In the genomic region with DNA sequence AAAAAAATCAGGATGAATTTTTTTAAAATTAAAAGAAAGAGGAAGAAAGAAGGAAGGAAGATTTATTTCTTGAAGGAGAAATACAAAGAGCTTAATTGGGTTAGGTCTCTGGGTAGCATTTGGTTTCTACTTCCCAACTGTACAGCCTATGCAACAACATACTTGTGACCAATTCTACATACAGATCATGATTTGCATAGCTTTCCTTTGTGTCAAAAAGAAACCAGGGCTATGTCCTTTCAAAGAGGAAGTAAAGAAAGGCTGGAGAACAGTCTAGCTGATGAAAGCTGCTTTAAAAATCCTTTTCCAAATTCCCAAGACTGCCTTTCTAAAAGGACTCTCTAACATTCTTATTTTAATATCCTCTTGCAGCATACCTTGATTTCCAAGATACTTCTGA, we compare ENCODE assay signal across 9 cellular contexts. TPM values are rescaled to one million over a fixed set of nuclear protein-coding genes. Genes with fewer than 3 reads are reported as not detected.
A peak's percentile ranks its signal among the peaks of the same experiment; 100 is the strongest.
DNase-seq lines count a peak whose midpoint lies in the region; ATAC-seq, FAIRE-seq and TF ChIP-seq lines count a peak whose summit lies in the region.
"Had no signal": no experiment of that assay in that cellular context is flagged by ENCODE, and none has a peak within 500 bp of the region (broad histone marks: within the 10 kb centered on the region; RNA-seq: fewer than 3 reads in every experiment).

No MANE protein-coding gene starts in this region.

- H3K9ac ChIP-seq in astrocyte (ENCODE audit: low read length): no peak overlapping the region

- peak; percentile 99 for ATAC-seq in GM19395 (IDR thresholded peaks at IDR 0.05; ENCODE audit: unreplicated experiment)
- peak; percentile 98 for ATAC-seq in HG03097 (IDR thresholded peaks at IDR 0.05; ENCODE audit: low FRiP score, unreplicated experiment)

- H3K9me3 ChIP-seq in astrocyte (ENCODE audit: insufficient read depth, low read depth, low read length) (no peaks in the 10 kb centered on the region), PC-9 (ENCODE audit: insufficient read depth, low read depth) (no peaks in the 10 kb centered on the region)

- no peaks in the 10 kb centered on the region for H3K27me3 Mint-ChIP-seq in astrocyte (ENCODE audit: low read depth, unreplicated experiment)

- no peak overlapping the region for H3K4me3 Mint-ChIP-seq in astrocyte (ENCODE audit: unreplicated experiment)

- H3K4me2 ChIP-seq in astrocyte (ENCODE audit: low read length) (no peak overlapping the region), PC-9 (no peak overlapping the region)

- CTCF ChIA-PET in PC-9 (lab: Charles Lee): no interaction called here

- DNase-seq in AG20443 (ENCODE audit: low spot score): peak; percentile 48
- peak; percentile 67 for DNase-seq in astrocyte (ENCODE audit: low read depth)
- DNase-seq in activated CD8-positive, alpha-beta memory T cell treated with anti-CD3 and anti-CD28 coated beads, Interleukin-2, amount 50 U/mL, for 4 hours: no peak
- DNase-seq in activated T-cell treated with anti-CD3 and anti-CD28 coated beads, Interleukin-2, amount 50 U/mL, for 48 hours: no peak
- no peak for DNase-seq in PC-9
- no peak for DNase-seq in GOT3 (lab: John Stamatoyannopoulos, UW)
- DNase-seq: NCI-H187 treated with DMSO at 0.1 percent for 48 hours had no signal

- TF ChIP-seq CTCF in astrocyte (IDR thresholded peaks at IDR 0.05; ENCODE audit: insufficient read depth, low read depth, low read length): no peak
- no peak for TF ChIP-seq CTCF in PC-9 (conservative IDR thresholded peaks at IDR 0.05)

- H3K9me2 ChIP-seq in PC-9 (ENCODE audit: insufficient read depth): no peaks in the 10 kb centered on the region

- H3K27ac Mint-ChIP-seq in astrocyte (ENCODE audit: unreplicated experiment): peak overlapping the region; percentile 92

- peaks cover 2% of the 10 kb centered on the region for H3K36me3 Mint-ChIP-seq in astrocyte (ENCODE audit: low read depth, unreplicated experiment)

- H3K79me2 ChIP-seq in astrocyte (ENCODE audit: insufficient read depth, low read length) (no peaks in the 10 kb centered on the region), PC-9 (ENCODE audit: low read depth) (no peaks in the 10 kb centered on the region)

- H3K9me3 Mint-ChIP-seq in astrocyte (ENCODE audit: unreplicated experiment): no peaks in the 10 kb centered on the region

- H3K4me1 Mint-ChIP-seq in astrocyte (ENCODE audit: low read depth, unreplicated experiment): peaks cover 17% of the 10 kb centered on the region

- H2AFZ ChIP-seq in astrocyte (ENCODE audit: low read depth, low read length) (no peak overlapping the region), PC-9 (no peak overlapping the region)

- H3K36me3 ChIP-seq in astrocyte (ENCODE audit: insufficient read depth, low read length): no peaks in the 10 kb centered on the region
- no peaks in the 10 kb centered on the region for H3K36me3 ChIP-seq in PC-9 (ENCODE audit: low read depth)

- no peak for FAIRE-seq in astrocyte (lab: Jason Lieb, UNC)

- no peaks in the 10 kb centered on the region for H4K20me1 ChIP-seq in astrocyte (ENCODE audit: insufficient read depth, low read length)
- no peaks in the 10 kb centered on the region for H4K20me1 ChIP-seq in PC-9 (ENCODE audit: insufficient read depth)

- no peak overlapping the region for H3K4me3 ChIP-seq in astrocyte (ENCODE audit: insufficient read depth, low read depth, low read length)
- no peak overlapping the region for H3K4me3 ChIP-seq in PC-9

- H3K27me3 ChIP-seq in astrocyte (ENCODE audit: insufficient read depth, low read length): no peaks in the 10 kb centered on the region
- H3K27me3 ChIP-seq in PC-9 (ENCODE audit: insufficient read depth, low read depth): no peaks in the 10 kb centered on the region

- H3F3A ChIP-seq in PC-9 (ENCODE audit: insufficient read depth, low read depth): no peaks in the 10 kb centered on the region

- POLR2A ChIA-PET in PC-9 (lab: Charles Lee; ENCODE audit: unreplicated experiment): no interaction called here

- H3K4me1 ChIP-seq in astrocyte (ENCODE audit: insufficient read depth, low read length) (no peaks in the 10 kb centered on the region), PC-9 (replicated peaks; ENCODE audit: insufficient read depth) (peaks cover 2% of the 10 kb centered on the region)

- no TSS peak for BruUV-seq in PC-9 (replicated peaks; lab: Mats Ljungman, UMichigan)

- intact Hi-C loops in PC-9 (cut with micrococcal nuclease; ENCODE audit: unreplicated experiment): no loop called here

- H3K27ac ChIP-seq in astrocyte (ENCODE audit: low read depth, low read length): no peak overlapping the region
- H3K27ac ChIP-seq in PC-9: no peak overlapping the region

RNA-seq across cellular contexts. Expression of a gene that starts 6.1 kb away (rescaled TPM):
- 0.52 TPM in 1 of 2 replicates, not detected in the other for total RNA-seq in astrocyte
- 0.65 and 0.85 TPM in 2 replicates for total RNA-seq in PC-9 (2021)

RNA-seq across cellular contexts. Expression of a gene that starts 54.2 kb away (rescaled TPM):
- total RNA-seq in astrocyte (16.8 and 17.1 TPM in 2 replicates), PC-9 (2021) (17.1 and 29.8 TPM in 2 replicates)

RNA-seq across cellular contexts. Expression of a gene that starts 54.4 kb away (rescaled TPM):
- total RNA-seq in astrocyte: 28.8 and 31.6 TPM in 2 replicates
- total RNA-seq in PC-9 (2021): 22.2 and 23.3 TPM in 2 replicates

Comparison
In these comparisons a context has a peak if more than half of its experiments do, and no peak if none do; other contexts are left out.
1. DNase-seq: peak in AG20443 (single experiment) and astrocyte (single experiment); none in activated CD8-positive, alpha-beta memory T cell treated with anti-CD3 and anti-CD28 coated beads, Interleukin-2, amount 50 U/mL, for 4 hours (single experiment), activated T-cell treated with anti-CD3 and anti-CD28 coated beads, Interleukin-2, amount 50 U/mL, for 48 hours (0 of 2), PC-9 (0 of 2) and GOT3 (single experiment).